ENCODE assay signal across 1 cellular context in the genomic region with DNA sequence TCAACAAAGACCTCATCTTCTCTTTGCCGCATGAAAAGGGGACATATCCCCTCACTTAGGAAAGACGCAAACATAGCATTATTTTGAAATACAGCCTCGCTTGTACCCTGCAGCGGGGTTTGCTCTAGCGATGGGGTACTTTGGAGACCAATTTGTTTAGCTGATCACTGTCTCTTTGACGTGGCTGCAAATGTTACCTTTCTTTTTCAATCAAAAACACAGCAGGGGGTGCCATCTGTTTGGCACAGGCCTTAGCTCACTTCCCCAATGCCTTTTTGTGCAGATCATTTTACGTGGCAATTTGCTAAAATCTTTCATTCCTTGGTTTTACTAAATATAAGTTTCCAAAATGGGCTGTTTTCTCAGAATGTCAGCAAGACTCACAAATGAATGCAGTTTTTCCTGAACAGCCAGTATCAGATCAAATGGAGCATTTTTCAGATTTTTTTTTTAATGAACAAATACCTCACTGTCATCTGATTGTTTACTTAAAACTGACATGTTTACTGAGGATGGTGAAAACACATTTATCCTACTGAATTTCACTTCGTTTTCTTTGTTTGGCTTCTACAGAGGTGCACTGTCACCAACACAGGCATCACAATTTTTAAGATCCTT.
TF ChIP-seq lines count a peak whose summit lies in the region.

No MANE protein-coding gene starts in this region.

TF ChIP-seq in GM23338, 12 proteins besides CTCF, POLR2A, EP300 and RAD21 (continued from another document):
- TF ChIP-seq, protein P1, sequence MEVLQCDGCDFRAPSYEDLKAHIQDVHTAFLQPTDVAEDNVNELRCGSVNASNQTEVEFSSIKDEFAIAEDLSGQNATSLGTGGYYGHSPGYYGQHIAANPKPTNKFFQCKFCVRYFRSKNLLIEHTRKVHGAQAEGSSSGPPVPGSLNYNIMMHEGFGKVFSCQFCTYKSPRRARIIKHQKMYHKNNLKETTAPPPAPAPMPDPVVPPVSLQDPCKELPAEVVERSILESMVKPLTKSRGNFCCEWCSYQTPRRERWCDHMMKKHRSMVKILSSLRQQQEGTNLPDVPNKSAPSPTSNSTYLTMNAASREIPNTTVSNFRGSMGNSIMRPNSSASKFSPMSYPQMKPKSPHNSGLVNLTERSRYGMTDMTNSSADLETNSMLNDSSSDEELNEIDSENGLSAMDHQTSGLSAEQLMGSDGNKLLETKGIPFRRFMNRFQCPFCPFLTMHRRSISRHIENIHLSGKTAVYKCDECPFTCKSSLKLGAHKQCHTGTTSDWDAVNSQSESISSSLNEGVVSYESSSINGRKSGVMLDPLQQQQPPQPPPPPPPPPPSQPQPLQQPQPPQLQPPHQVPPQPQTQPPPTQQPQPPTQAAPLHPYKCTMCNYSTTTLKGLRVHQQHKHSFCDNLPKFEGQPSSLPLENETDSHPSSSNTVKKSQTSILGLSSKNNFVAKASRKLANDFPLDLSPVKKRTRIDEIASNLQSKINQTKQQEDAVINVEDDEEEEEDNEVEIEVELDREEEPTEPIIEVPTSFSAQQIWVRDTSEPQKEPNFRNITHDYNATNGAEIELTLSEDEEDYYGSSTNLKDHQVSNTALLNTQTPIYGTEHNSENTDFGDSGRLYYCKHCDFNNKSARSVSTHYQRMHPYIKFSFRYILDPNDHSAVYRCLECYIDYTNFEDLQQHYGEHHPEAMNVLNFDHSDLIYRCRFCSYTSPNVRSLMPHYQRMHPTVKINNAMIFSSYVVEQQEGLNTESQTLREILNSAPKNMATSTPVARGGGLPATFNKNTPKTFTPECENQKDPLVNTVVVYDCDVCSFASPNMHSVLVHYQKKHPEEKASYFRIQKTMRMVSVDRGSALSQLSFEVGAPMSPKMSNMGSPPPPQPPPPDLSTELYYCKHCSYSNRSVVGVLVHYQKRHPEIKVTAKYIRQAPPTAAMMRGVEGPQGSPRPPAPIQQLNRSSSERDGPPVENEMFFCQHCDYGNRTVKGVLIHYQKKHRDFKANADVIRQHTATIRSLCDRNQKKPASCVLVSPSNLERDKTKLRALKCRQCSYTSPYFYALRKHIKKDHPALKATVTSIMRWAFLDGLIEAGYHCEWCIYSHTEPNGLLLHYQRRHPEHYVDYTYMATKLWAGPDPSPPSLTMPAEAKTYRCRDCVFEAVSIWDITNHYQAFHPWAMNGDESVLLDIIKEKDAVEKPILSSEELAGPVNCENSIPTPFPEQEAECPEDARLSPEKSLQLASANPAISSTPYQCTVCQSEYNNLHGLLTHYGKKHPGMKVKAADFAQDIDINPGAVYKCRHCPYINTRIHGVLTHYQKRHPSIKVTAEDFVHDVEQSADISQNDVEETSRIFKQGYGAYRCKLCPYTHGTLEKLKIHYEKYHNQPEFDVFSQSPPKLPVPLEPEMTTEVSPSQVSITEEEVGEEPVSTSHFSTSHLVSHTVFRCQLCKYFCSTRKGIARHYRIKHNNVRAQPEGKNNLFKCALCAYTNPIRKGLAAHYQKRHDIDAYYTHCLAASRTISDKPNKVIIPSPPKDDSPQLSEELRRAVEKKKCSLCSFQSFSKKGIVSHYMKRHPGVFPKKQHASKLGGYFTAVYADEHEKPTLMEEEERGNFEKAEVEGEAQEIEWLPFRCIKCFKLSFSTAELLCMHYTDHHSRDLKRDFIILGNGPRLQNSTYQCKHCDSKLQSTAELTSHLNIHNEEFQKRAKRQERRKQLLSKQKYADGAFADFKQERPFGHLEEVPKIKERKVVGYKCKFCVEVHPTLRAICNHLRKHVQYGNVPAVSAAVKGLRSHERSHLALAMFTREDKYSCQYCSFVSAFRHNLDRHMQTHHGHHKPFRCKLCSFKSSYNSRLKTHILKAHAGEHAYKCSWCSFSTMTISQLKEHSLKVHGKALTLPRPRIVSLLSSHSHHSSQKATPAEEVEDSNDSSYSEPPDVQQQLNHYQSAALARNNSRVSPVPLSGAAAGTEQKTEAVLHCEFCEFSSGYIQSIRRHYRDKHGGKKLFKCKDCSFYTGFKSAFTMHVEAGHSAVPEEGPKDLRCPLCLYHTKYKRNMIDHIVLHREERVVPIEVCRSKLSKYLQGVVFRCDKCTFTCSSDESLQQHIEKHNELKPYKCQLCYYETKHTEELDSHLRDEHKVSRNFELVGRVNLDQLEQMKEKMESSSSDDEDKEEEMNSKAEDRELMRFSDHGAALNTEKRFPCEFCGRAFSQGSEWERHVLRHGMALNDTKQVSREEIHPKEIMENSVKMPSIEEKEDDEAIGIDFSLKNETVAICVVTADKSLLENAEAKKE (CRISPR knock-in tag; IDR thresholded peaks at IDR 0.05) = no peak
- no peak for TF ChIP-seq ZNF114 (CRISPR knock-in tag; IDR thresholded peaks at IDR 0.05)
- TF ChIP-seq EZH2phosphoT487 (IDR thresholded peaks at IDR 0.05; ENCODE audit: unreplicated experiment) = no peak
- no peak for TF ChIP-seq EZH2 (IDR thresholded peaks at IDR 0.05; ENCODE audit: low read depth, unreplicated experiment)
- TF ChIP-seq CREB1 (CRISPR knock-in tag; IDR thresholded peaks at IDR 0.05; ENCODE audit: low read depth) = no peak
- TF ChIP-seq ZNF331 (CRISPR knock-in tag; IDR thresholded peaks at IDR 0.05; ENCODE audit: low read depth) = no peak
